20 cellular contexts compared by ENCODE assay signal in the genomic region with DNA sequence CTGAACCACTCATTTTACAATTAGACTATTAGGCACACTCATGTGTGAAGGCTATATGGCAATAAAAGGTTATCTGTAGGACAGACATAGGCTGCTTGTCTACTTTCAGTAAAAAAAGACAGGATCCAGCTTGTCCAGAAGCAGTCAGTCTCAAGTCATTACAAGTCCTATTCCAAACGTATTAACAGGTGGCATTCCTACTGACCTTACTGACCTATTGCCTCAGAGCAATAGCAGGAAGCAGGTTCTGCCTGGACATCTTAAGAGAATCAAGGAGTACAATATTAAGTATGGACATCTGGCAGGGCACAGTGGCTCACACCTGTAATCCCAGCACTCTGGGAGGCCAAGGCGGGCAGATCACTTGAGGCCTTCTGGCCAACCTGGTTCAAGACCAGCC. TPM values are rescaled to one million over a fixed set of nuclear protein-coding genes. Genes with fewer than 3 reads are reported as not detected.
DNase-seq lines count a peak whose midpoint lies in the region; ATAC-seq, FAIRE-seq and TF ChIP-seq lines count a peak whose summit lies in the region.
"Had no signal": no experiment of that assay in that cellular context is flagged by ENCODE, and none has a peak within 500 bp of the region (broad histone marks: within the 10 kb centered on the region; RNA-seq: fewer than 3 reads in every experiment).

No MANE protein-coding gene starts in this region.

- intact Hi-C loops in activated CD4-positive, alpha-beta T cell treated with anti-CD3 and anti-CD28 coated beads, Interleukin-2, amount 10 ng/mL, durations not matched to agents 24 days and 14 days (cut with micrococcal nuclease), result no loop called here
- intact Hi-C loops in PC-9 (cut with micrococcal nuclease; ENCODE audit: unreplicated experiment), result no loop called here

- POLR2A ChIA-PET in PC-9 (lab: Charles Lee; ENCODE audit: unreplicated experiment), result no interaction called here

- no peak overlapping the region for H3K4me3 Mint-ChIP-seq in activated CD4-positive, alpha-beta T cell treated with anti-CD3 and anti-CD28 coated beads, Interleukin-2, amount 10 ng/mL, durations not matched to agents 24 days and 14 days
- peak overlapping the region; percentile 50 to 52 for H3K4me3 Mint-ChIP-seq in stimulated activated naive B cell treated with anti-CD40 and anti-IgM and Interleukin-4, amounts not matched to agents 10 μg/mL and 1 μg/mL and 100 μg/mL, for 72 hours
- H3K4me3 Mint-ChIP-seq: brain had no signal

- H2AFZ ChIP-seq in PC-9, result no peak overlapping the region

- peaks cover 18% of the 10 kb centered on the region; the same call in 1 of the 2 replicates for H3K79me2 ChIP-seq in PC-9 (ENCODE audit: low read depth)

- H3K27me3 Mint-ChIP-seq in activated CD4-positive, alpha-beta T cell treated with anti-CD3 and anti-CD28 coated beads, Interleukin-2, amount 10 ng/mL, durations not matched to agents 24 days and 14 days, result no peaks in the 10 kb centered on the region
- no peaks in the 10 kb centered on the region for H3K27me3 Mint-ChIP-seq in stimulated activated naive B cell treated with anti-CD40 and anti-IgM and Interleukin-4, amounts not matched to agents 10 μg/mL and 1 μg/mL and 100 μg/mL, for 72 hours
- H3K27me3 Mint-ChIP-seq: brain had no signal

- no peaks in the 10 kb centered on the region for H3K9me2 ChIP-seq in PC-9 (ENCODE audit: insufficient read depth)

- no peak for DNase-seq in activated CD4-positive, alpha-beta T cell treated with anti-CD3 and anti-CD28 coated beads, Interleukin-2, amount 10 ng/mL, durations not matched to agents 24 days and 14 days
- no peak for DNase-seq in activated CD4-positive, alpha-beta T cell treated with anti-CD3 and anti-CD28 coated beads, Interleukin-2, amount 50 U/mL, for 1 hour
- DNase-seq in PC-9 (no peak), epithelial cell of esophagus (ENCODE audit: low read depth) (peak; percentile 91), KBM-7 (no peak), RCC 7860 (ENCODE audit: low spot score) (no peak)
- DNase-seq in stimulated activated naive B cell treated with anti-CD40 and anti-IgM and Interleukin-4, amounts not matched to agents 10 μg/mL and 1 μg/mL and 100 μg/mL, for 72 hours, result no peak
- no peak for DNase-seq in activated naive CD4-positive, alpha-beta T cell treated with anti-CD3 and anti-CD28 coated beads, Interleukin-2, amount 50 U/mL, for 16 hours
- DNase-seq: activated CD4-positive, CD25-positive, alpha-beta regulatory T cell treated with anti-CD3 and anti-CD28 coated beads, Interleukin-2, amount 50 U/mL, for 72 hours; BE2C; heart right ventricle; NCI-H446; occipital lobe; retina; spleen; stimulated activated CD4-positive, alpha-beta T cell treated with anti-CD3 and anti-CD28 coated beads, Interleukin-4, amount 100 ng/mL, for 24 hours had no signal

- H3F3A ChIP-seq in PC-9 (ENCODE audit: insufficient read depth, low read depth), result peaks cover 7% of the 10 kb centered on the region; the same call in 1 of the 2 replicates

- no peaks in the 10 kb centered on the region for H3K9me3 Mint-ChIP-seq in activated CD4-positive, alpha-beta T cell treated with anti-CD3 and anti-CD28 coated beads, Interleukin-2, amount 10 ng/mL, durations not matched to agents 24 days and 14 days
- H3K9me3 Mint-ChIP-seq in stimulated activated naive B cell treated with anti-CD40 and anti-IgM and Interleukin-4, amounts not matched to agents 10 μg/mL and 1 μg/mL and 100 μg/mL, for 72 hours, result peaks cover 3 to 5% of the 10 kb centered on the region in 2 donors
- H3K9me3 Mint-ChIP-seq: brain had no signal

- H4K20me1 ChIP-seq in PC-9 (ENCODE audit: insufficient read depth), result no peaks in the 10 kb centered on the region

- H3K27ac Mint-ChIP-seq in activated CD4-positive, alpha-beta T cell treated with anti-CD3 and anti-CD28 coated beads, Interleukin-2, amount 10 ng/mL, durations not matched to agents 24 days and 14 days, result peak overlapping the region; percentile 23
- H3K27ac Mint-ChIP-seq in stimulated activated naive B cell treated with anti-CD40 and anti-IgM and Interleukin-4, amounts not matched to agents 10 μg/mL and 1 μg/mL and 100 μg/mL, for 72 hours, result peak overlapping the region; percentile 72
- H3K27ac Mint-ChIP-seq: brain had no signal

- TF ChIP-seq CTCF in PC-9 (conservative IDR thresholded peaks at IDR 0.05) (no peak), epithelial cell of esophagus (IDR thresholded peaks at IDR 0.05; ENCODE audit: insufficient read depth, low read depth, low read length, missing control alignments) (no peak)

- no peak for ATAC-seq in stimulated activated naive B cell treated with anti-CD40 and anti-IgM and Interleukin-4, amounts not matched to agents 10 μg/mL and 1 μg/mL and 100 μg/mL, for 72 hours (replicated peaks)
- ATAC-seq: heart right ventricle had no signal

- peaks cover 20% of the 10 kb centered on the region for H3K36me3 Mint-ChIP-seq in activated CD4-positive, alpha-beta T cell treated with anti-CD3 and anti-CD28 coated beads, Interleukin-2, amount 10 ng/mL, durations not matched to agents 24 days and 14 days (ENCODE audit: low read depth)
- peaks cover 28 to 31% of the 10 kb centered on the region in 2 donors for H3K36me3 Mint-ChIP-seq in stimulated activated naive B cell treated with anti-CD40 and anti-IgM and Interleukin-4, amounts not matched to agents 10 μg/mL and 1 μg/mL and 100 μg/mL, for 72 hours

- no peaks in the 10 kb centered on the region for H3K36me3 ChIP-seq in PC-9 (ENCODE audit: low read depth)
- H3K36me3 ChIP-seq: BE2C had no signal

- H3K4me2 ChIP-seq in PC-9, result no peak overlapping the region

- no peak overlapping the region for H3K4me3 ChIP-seq in PC-9
- no peak overlapping the region for H3K4me3 ChIP-seq in epithelial cell of esophagus (ENCODE audit: low read length)
- H3K4me3 ChIP-seq: coronary artery, heart right ventricle, lung, spleen had no signal

- H3K4me1 Mint-ChIP-seq in activated CD4-positive, alpha-beta T cell treated with anti-CD3 and anti-CD28 coated beads, Interleukin-2, amount 10 ng/mL, durations not matched to agents 24 days and 14 days, result peaks cover 26% of the 10 kb centered on the region
- peaks cover 18 to 43% of the 10 kb centered on the region in 2 donors for H3K4me1 Mint-ChIP-seq in stimulated activated naive B cell treated with anti-CD40 and anti-IgM and Interleukin-4, amounts not matched to agents 10 μg/mL and 1 μg/mL and 100 μg/mL, for 72 hours

- FAIRE-seq in RCC 7860 (lab: Jason Lieb, UNC), result no peak
- FAIRE-seq: A204.1 had no signal

- H3K27me3 ChIP-seq in PC-9 (ENCODE audit: insufficient read depth, low read depth), result no peaks in the 10 kb centered on the region
- H3K27me3 ChIP-seq: BE2C, heart right ventricle, spleen had no signal

- CTCF ChIA-PET in PC-9 (lab: Charles Lee), result no interaction called here

- no peaks in the 10 kb centered on the region for H3K9me3 ChIP-seq in PC-9 (ENCODE audit: insufficient read depth, low read depth)
- H3K9me3 ChIP-seq: BE2C, heart right ventricle, spleen had no signal

- in situ Hi-C loops in KBM-7 (cut with MboI; ENCODE audit: low pct_unique_long_range_greater_than_20kb, low sequenced_read_pairs), result no loop called here

- H3K27ac ChIP-seq in PC-9, result 0 out of 2 replicates have a peak overlapping the region, but pooled peaks have one; percentile 19
- H3K27ac ChIP-seq: coronary artery, heart right ventricle had no signal

- no TSS peak for BruUV-seq in PC-9 (replicated peaks; lab: Mats Ljungman, UMichigan)

- H3K4me1 ChIP-seq in PC-9 (replicated peaks; ENCODE audit: insufficient read depth), result peaks cover 17% of the 10 kb centered on the region
- H3K4me1 ChIP-seq: BE2C had no signal

RNA-seq across cellular contexts. Expression of gene CMTM6, which starts 7.0 kb away (rescaled TPM):
- 79.3 and 79.6 TPM in 2 replicates for total RNA-seq in activated CD4-positive, alpha-beta T cell treated with anti-CD3 and anti-CD28 coated beads, Interleukin-2, amount 10 ng/mL, durations not matched to agents 24 days and 14 days
- total RNA-seq in PC-9 (2021), result 61.0 and 69.4 TPM in 2 replicates
